In the genomic region with DNA sequence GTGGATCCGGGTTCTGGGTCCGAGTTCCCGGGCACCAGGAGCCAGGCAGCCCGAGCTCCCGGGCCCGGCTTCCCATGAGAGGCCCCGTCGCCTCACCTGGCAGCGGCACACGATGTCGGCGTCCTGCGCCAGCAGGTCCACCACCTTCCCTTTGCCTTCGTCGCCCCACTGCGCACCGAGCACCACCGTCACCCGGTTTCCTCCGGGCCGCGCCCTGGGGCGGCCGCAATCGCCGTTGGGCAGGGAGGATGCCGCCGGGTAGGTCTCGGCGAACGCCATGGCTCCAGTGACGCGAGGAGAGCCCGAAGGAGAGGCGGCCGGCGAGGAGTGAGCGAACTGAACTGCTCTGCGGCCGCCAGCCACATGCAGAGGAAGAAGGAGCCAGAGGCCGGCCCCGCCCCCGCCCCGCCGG, we compare ENCODE assay signal across 8 cellular contexts. TPM values are rescaled to one million over a fixed set of nuclear protein-coding genes. Genes with fewer than 3 reads are reported as not detected.
DNase-seq lines count a peak whose midpoint lies in the region; ATAC-seq and TF ChIP-seq lines count a peak whose summit lies in the region.

Gene ADSS2, minus strand, starts transcription at position 371 of the 412 bp plus-strand sequence. Its CDS starts 92 bp downstream, at position 279.

- peak within 1 kb of the TSS; percentile 93 for H3K27ac Mint-ChIP-seq in progenitor cell of endocrine pancreas

- peaks cover 6% of the 10 kb centered on the region for H3K36me3 Mint-ChIP-seq in progenitor cell of endocrine pancreas (ENCODE audit: insufficient read depth)

- WGBS in esophagus squamous epithelium, 2 donors, result no CpG with 5 or more reads among the region's 45 CpGs

- peak within 1 kb of the TSS; percentile 51 to 98 (median 82) for H3K4me3 ChIP-seq in esophagus squamous epithelium

- no peaks in the 10 kb centered on the region for H3K9me3 ChIP-seq in esophagus squamous epithelium

- peaks cover 9% of the 10 kb centered on the region for H3K9me3 Mint-ChIP-seq in progenitor cell of endocrine pancreas (ENCODE audit: low read depth)

- H3K27ac ChIP-seq in esophagus squamous epithelium, result peak within 1 kb of the TSS; percentile 89 to 97 (median 94)

- intact Hi-C loops in esophagus squamous epithelium (cut with DNase I), result loop anchor here (10.0 kb wide), 1 partner anchor 147 kb away; no protein-coding TSS in a partner anchor

- H3K4me1 Mint-ChIP-seq in progenitor cell of endocrine pancreas (ENCODE audit: low read depth), result peaks cover 49% of the 10 kb centered on the region

- peak; percentile 59 for DNase-seq in NCI-H345 (lab: John Stamatoyannopoulos, UW)
- no peak for DNase-seq in NCI-H345 treated with DMSO at 0.1 percent for 48 hours (lab: John Stamatoyannopoulos, UW; ENCODE audit: unreplicated experiment)
- no peak for DNase-seq in esophagus squamous epithelium (lab: John Stamatoyannopoulos, UW)
- no peak for DNase-seq in progenitor cell of endocrine pancreas (ENCODE audit: low spot score, unreplicated experiment)
- DNase-seq in ecto neural progenitor cell (ENCODE audit: low spot score), result no peak
- no peak for DNase-seq in NCI-H1436 (lab: John Stamatoyannopoulos, UW)

- TF ChIP-seq CTCF in esophagus squamous epithelium (IDR thresholded peaks at IDR 0.05), result no peak
- no peak for TF ChIP-seq CTCF in progenitor cell of endocrine pancreas (IDR thresholded peaks at IDR 0.05; ENCODE audit: unreplicated experiment)

- TF ChIP-seq POLR2A in Raji (IDR thresholded peaks at IDR 0.05; ENCODE audit: insufficient read depth, low read depth, low read length) (peak; percentile 83), esophagus squamous epithelium (IDR thresholded peaks at IDR 0.05) (peak in 2 of 4 donors; percentile 86 to 90)

- no peak for ATAC-seq in HG02938 (IDR thresholded peaks at IDR 0.05; ENCODE audit: unreplicated experiment)

- peak within 1 kb of the TSS; percentile 91 for H3K4me3 Mint-ChIP-seq in progenitor cell of endocrine pancreas (ENCODE audit: low read depth)

- H3K36me3 ChIP-seq in esophagus squamous epithelium, result no peaks in the 10 kb centered on the region

- peaks cover 16 to 69% (median 24%) of the 10 kb centered on the region in 3 donors for H3K4me1 ChIP-seq in esophagus squamous epithelium

- H3K27me3 ChIP-seq in esophagus squamous epithelium, result no peaks in the 10 kb centered on the region

- no peaks in the 10 kb centered on the region for H3K27me3 Mint-ChIP-seq in progenitor cell of endocrine pancreas

RNA-seq across cellular contexts. Expression of gene ADSS2, which starts in this region (rescaled TPM):
- total RNA-seq in esophagus squamous epithelium, result 10 to 100 TPM; 22.1 to 59.5 (median 35.4) TPM
- 34.6 and 41.1 TPM in 2 replicates for total RNA-seq in progenitor cell of endocrine pancreas
